28 cellular contexts compared by ENCODE assay signal in the genomic region with DNA sequence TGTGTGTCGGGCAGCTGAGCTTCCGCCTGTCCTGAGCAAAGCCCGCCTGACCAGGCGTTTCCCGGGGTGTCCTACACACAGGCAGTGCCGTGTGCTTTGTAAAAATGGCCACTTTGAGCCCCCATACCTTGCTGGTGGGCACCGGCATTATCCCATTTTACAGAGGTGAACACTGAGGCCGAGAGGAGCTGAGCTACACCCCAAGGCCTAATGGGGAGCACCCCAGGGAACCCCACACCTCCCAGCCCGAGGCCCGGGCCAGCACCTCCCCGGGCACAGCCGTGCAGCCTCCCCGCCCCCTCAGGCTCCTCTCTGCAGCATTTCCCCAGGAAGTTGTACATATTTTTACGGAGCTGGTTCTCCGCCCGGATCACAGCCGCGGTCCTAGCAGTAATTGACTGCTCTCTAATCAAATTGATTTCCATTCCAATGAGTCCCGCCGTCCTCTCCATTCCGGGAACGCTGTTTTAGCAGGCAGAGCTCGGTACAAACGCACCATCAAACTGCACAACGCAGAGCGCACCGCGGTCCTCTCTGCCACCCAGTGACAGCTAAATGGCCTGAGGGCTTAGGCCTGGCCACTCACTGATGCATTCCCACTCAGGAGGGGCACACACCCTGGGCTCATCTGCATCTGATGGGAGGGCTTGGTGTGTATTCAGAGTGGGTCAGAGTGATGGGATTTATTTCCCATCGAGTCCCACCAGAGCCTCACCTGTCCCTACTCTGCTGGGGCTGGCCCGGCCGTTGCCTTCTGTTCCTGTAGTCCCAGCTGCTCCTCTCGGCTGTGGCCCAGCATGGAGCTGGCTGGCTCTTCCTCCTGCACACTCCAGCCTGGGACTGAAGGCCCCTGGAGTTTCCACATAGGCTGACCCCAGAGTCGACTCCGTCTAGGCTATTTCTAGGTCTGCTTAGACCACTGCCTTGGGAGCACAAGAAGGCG.
"Had no signal": no experiment of that assay in that cellular context is flagged by ENCODE, and none has a peak within 500 bp of the region (broad histone marks: within the 10 kb centered on the region; RNA-seq: fewer than 3 reads in every experiment).

No MANE protein-coding gene starts in this region.

- H3K4me3 ChIP-seq: ascending aorta, cardiac muscle cell, esophagus squamous epithelium, left lung, lower lobe of right lung, sigmoid colon, thyroid gland, upper lobe of left lung, vagina had no signal

- FAIRE-seq: endometrium, islet of Langerhans, small intestine had no signal

- DNase-seq: activated CD4-positive, alpha-beta memory T cell treated with anti-CD3 and anti-CD28 coated beads for 36 hours; activated CD4-positive, alpha-beta T cell treated with anti-CD3 and anti-CD28 coated beads for 48 hours; activated CD8-positive, alpha-beta memory T cell treated with anti-CD3 and anti-CD28 coated beads, Interleukin-2, amount 50 U/mL, for 4 hours; activated effector memory CD4-positive, alpha-beta T cell treated with anti-CD3 and anti-CD28 coated beads, Interleukin-2, amount 50 U/mL, for 16 hours; activated naive CD4-positive, alpha-beta T cell treated with anti-CD3 and anti-CD28 coated beads for 36 hours; activated naive CD8-positive, alpha-beta T cell treated with anti-CD3 and anti-CD28 coated beads for 36 hours; activated T-cell treated with anti-CD3 and anti-CD28 coated beads, Interleukin-2, amount 50 U/mL, for 1 hour; esophagus squamous epithelium; foreskin melanocyte; left lung; lower lobe of right lung; mesendoderm; natural killer cell; sigmoid colon; small intestine; stimulated activated CD4-positive, alpha-beta T cell treated with anti-CD3 and anti-CD28 coated beads, Interleukin-4, amount 100 ng/mL, for 24 hours; T-helper 17 cell; T1000; thyroid gland; WERI-Rb-1 had no signal

- H3K27ac ChIP-seq: ascending aorta, cardiac muscle cell, epithelial cell of prostate, esophagus squamous epithelium, left lung, lower lobe of right lung, neutrophil, sigmoid colon, thyroid gland, vagina, WERI-Rb-1 had no signal

- H3K27me3 ChIP-seq: ascending aorta, cardiac muscle cell, left lung, sigmoid colon, thyroid gland, upper lobe of left lung, vagina had no signal

- H3K36me3 ChIP-seq: ascending aorta, cardiac muscle cell, esophagus squamous epithelium, left lung, lower lobe of right lung, neutrophil, sigmoid colon, thyroid gland, upper lobe of left lung, vagina, WERI-Rb-1 had no signal

- H3K9me3 ChIP-seq: ascending aorta, esophagus squamous epithelium, left lung, lower lobe of right lung, neutrophil, sigmoid colon, thyroid gland, upper lobe of left lung, vagina had no signal
